28 cellular contexts compared by ENCODE assay signal in the genomic region with DNA sequence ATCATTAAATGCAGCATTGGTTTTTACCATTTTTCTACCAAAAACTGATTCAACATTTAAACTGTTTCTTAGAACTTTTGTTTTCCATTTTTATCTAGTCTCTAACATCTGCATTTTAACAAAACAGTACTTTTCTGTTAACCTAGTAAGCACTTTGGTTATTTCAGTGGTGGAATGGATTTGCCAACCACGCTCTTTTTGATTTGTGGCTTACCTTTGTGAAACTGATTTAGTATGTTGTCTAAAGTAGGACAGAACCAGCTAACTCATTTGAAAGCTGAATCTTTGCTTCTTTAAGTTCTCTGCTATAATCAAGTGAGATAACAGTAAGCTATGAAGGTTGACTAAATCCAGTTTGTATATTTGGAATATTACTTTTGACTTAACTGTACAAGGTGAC.
"Had no signal": no experiment of that assay in that cellular context is flagged by ENCODE, and none has a peak within 500 bp of the region (broad histone marks: within the 10 kb centered on the region; RNA-seq: fewer than 3 reads in every experiment).

No MANE protein-coding gene starts in this region.

- H3K4me1 Mint-ChIP-seq: T-cell had no signal

- H3K4me3 Mint-ChIP-seq: T-cell had no signal

- H3K27me3 Mint-ChIP-seq: T-cell had no signal

- H2AFZ ChIP-seq: PC-9 had no signal

- H3K4me3 ChIP-seq: MG63, PC-9, SJCRH30, SK-N-MC had no signal

- H3K27me3 ChIP-seq: MG63, SJCRH30 had no signal

- DNase-seq: Karpas-422, MG63, MV-4-11, NCI-H1092, NCI-H1105, NCI-H1417 treated with DMSO at 0.1 percent for 48 hours, NCI-H1436 treated with DMSO at 0.1 percent for 48 hours, NCI-H1694 treated with DMSO at 0.1 percent for 48 hours, NCI-H187 treated with DMSO at 0.1 percent for 48 hours, NCI-H2029, NCI-H2081 treated with DMSO at 0.1 percent for 48 hours, NCI-H2107, NCI-H2171, NCI-H226, NCI-H446 treated with DMSO at 0.1 percent for 48 hours, NCI-H510A, NCI-H524, NCI-H526, NCI-H69, NCI-H748 treated with DMSO at 0.1 percent for 48 hours, NCI-H82, PC-9, SHP77, SIG-M5, SJCRH30, T-cell had no signal

- H3K4me2 ChIP-seq: PC-9 had no signal

- H3K4me1 ChIP-seq: SJCRH30 had no signal

- H3K9me3 ChIP-seq: SJCRH30 had no signal

- H3K27ac ChIP-seq: PC-9, RWPE1, SJCRH30, SK-N-MC had no signal
